ENCODE assay signal across 26 cellular contexts in the genomic region with DNA sequence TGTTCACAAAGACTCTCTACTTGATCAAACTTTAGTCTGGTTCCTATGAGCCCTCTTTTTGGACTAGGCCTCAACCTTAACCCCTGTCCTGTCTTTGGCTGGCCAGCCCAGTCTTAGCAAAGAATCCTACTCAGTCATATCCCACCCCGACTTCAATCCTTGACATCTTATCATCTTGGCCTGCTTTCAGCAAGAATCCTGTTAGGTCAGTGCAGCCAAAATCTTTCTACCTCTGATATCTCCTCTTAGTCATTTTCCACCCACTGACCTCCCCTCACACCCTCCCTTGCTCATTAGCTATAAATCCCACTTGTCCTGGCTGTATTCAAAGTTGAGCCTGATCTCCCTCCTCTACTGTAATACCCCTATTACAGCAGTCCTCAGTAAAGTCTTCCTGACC.
"Had no signal": no experiment of that assay in that cellular context is flagged by ENCODE, and none has a peak within 500 bp of the region (broad histone marks: within the 10 kb centered on the region; RNA-seq: fewer than 3 reads in every experiment).

No MANE protein-coding gene starts in this region.

- H3K4me1 Mint-ChIP-seq: memory B cell, natural killer cell had no signal

- DNase-seq: cortex of kidney; effector memory CD8-positive, alpha-beta T cell; erythroblast; esophagus squamous epithelium; foreskin melanocyte; glutamatergic neuron; kidney; left cardiac atrium; natural killer cell; occipital lobe; ovary; posterior cingulate gyrus; retina; stimulated activated CD4-positive, alpha-beta T cell treated with anti-CD3 and anti-CD28 coated beads, Interleukin-12 subunit alpha, Interleukin-12 subunit beta, amount 100 ng/mL, for 4 hours; stimulated activated CD4-positive, alpha-beta T cell treated with anti-CD3 and anti-CD28 coated beads, Interleukin-1b, Interleukin-23, amount 100 ng/mL, for 48 hours; stimulated activated CD4-positive, alpha-beta T cell treated with anti-CD3 and anti-CD28 coated beads, Interleukin-4, amount 100 ng/mL, for 1 hour; stimulated activated CD8-positive, alpha-beta memory T cell treated with anti-CD3 and anti-CD28 coated beads, Interleukin-4, amount 100 ng/mL, for 48 hours; stimulated activated naive CD4-positive, alpha-beta T cell treated with Interleukin-2 at 50 U/mL for 16 hours; stomach; thyroid gland; trophoblast cell had no signal

- H3K27ac ChIP-seq: esophagus squamous epithelium, ovary, stomach, thyroid gland, vagina had no signal

- H3K4me3 ChIP-seq: esophagus squamous epithelium, lung, ovary, smooth muscle cell, stomach, thyroid gland, vagina had no signal

- H3K9me3 ChIP-seq: esophagus squamous epithelium, ovary, stomach, thyroid gland, vagina had no signal

- H3K27me3 ChIP-seq: esophagus squamous epithelium, ovary, stomach, thyroid gland, vagina had no signal

- H3K36me3 Mint-ChIP-seq: memory B cell, natural killer cell had no signal

- H3K4me3 Mint-ChIP-seq: effector memory CD8-positive, alpha-beta T cell; memory B cell; natural killer cell had no signal

- H3K27ac Mint-ChIP-seq: effector memory CD8-positive, alpha-beta T cell; memory B cell; natural killer cell had no signal

- H3K27me3 Mint-ChIP-seq: effector memory CD8-positive, alpha-beta T cell; memory B cell had no signal

- ATAC-seq: effector memory CD8-positive, alpha-beta T cell; natural killer cell; sciatic nerve had no signal

- H3K36me3 ChIP-seq: esophagus squamous epithelium, ovary, stomach, thyroid gland, vagina had no signal

- H3K9me3 Mint-ChIP-seq: memory B cell, natural killer cell had no signal

- H3K4me1 ChIP-seq: esophagus squamous epithelium, thyroid gland, vagina had no signal
